In genomic region chr4:53908661-53909078, GRCh38 we compare ENCODE assay signal across 1 cellular context.
A peak's percentile ranks its signal among the peaks of the same experiment; 100 is the strongest.
TF ChIP-seq lines count a peak whose summit lies in the region.

No MANE protein-coding gene starts in this region.

TF ChIP-seq in K562, 482 proteins besides CTCF, POLR2A, EP300 and RAD21 (continued from another document and continues in another):
- peak; percentile 86 for TF ChIP-seq DEAF1 (CRISPR knock-in tag; IDR thresholded peaks at IDR 0.05)
- no peak for TF ChIP-seq NFYB (IDR thresholded peaks at IDR 0.05; ENCODE audit: extremely low read depth, insufficient read length)
- no peak for TF ChIP-seq SNRNP70 (optimal IDR thresholded peaks at IDR 0.05; ENCODE audit: low read depth, low read length)
- 0 out of 2 replicates have a peak, but pooled peaks have one; percentile 20 for TF ChIP-seq LEF1 (IDR thresholded peaks at IDR 0.05)
- TF ChIP-seq TSC22D4 (tag; IDR thresholded peaks at IDR 0.05), result no peak
- TF ChIP-seq ETV1 (tag; conservative IDR thresholded peaks at IDR 0.05; ENCODE audit: low read depth), result peak; percentile 96
- TF ChIP-seq SMARCA4 (IDR thresholded peaks at IDR 0.05), result 0 out of 2 replicates have a peak, but pooled peaks have one; percentile 50
- no peak for TF ChIP-seq ARNT (IDR thresholded peaks at IDR 0.05)
- no peak for TF ChIP-seq ZBTB1 (CRISPR knock-in tag; IDR thresholded peaks at IDR 0.05; ENCODE audit: borderline replicate concordance, low read depth)
- TF ChIP-seq CEBPG (CRISPR knock-in tag; IDR thresholded peaks at IDR 0.05), result no peak
- TF ChIP-seq CEBPG (tag; conservative IDR thresholded peaks at IDR 0.05 in 1 of 2, IDR thresholded peaks at IDR 0.05 in 1 of 2), result peak; percentile 27 to 32; a peak in 3 of 4 replicates
- no peak for TF ChIP-seq PKNOX1 (IDR thresholded peaks at IDR 0.05)
- no peak for TF ChIP-seq ELF2 (CRISPR knock-in tag; IDR thresholded peaks at IDR 0.05)
- no peak for TF ChIP-seq ZNF707 (CRISPR knock-in tag; conservative IDR thresholded peaks at IDR 0.05)
- no peak for TF ChIP-seq MTA1 (IDR thresholded peaks at IDR 0.05; ENCODE audit: borderline replicate concordance)
- TF ChIP-seq PRMT5 (CRISPR knock-in tag; IDR thresholded peaks at IDR 0.05), result no peak
- no peak for TF ChIP-seq GTF3C2 (IDR thresholded peaks at IDR 0.05; ENCODE audit: borderline replicate concordance, extremely low read depth, insufficient read length)
- TF ChIP-seq ZNF79 (CRISPR knock-in tag; IDR thresholded peaks at IDR 0.05; ENCODE audit: low read depth), result no peak
- no peak for TF ChIP-seq E4F1 (CRISPR knock-in tag; IDR thresholded peaks at IDR 0.05; ENCODE audit: borderline replicate concordance)
- no peak for TF ChIP-seq SAFB (IDR thresholded peaks at IDR 0.05; ENCODE audit: borderline replicate concordance, low read depth, low read length)
- no peak for TF ChIP-seq MCM2 (IDR thresholded peaks at IDR 0.05; ENCODE audit: low read depth)
- TF ChIP-seq SRSF1 (IDR thresholded peaks at IDR 0.05; ENCODE audit: low read depth, low read length), result no peak
- TF ChIP-seq HDAC8 (tag; IDR thresholded peaks at IDR 0.05), result no peak
- TF ChIP-seq HEY1 (CRISPR knock-in tag; IDR thresholded peaks at IDR 0.05; ENCODE audit: borderline replicate concordance), result no peak
- peak; percentile 77 for TF ChIP-seq ETV5 (CRISPR knock-in tag; IDR thresholded peaks at IDR 0.05; ENCODE audit: low read depth)
- no peak for TF ChIP-seq ZNF444 (CRISPR knock-in tag; IDR thresholded peaks at IDR 0.05)
- TF ChIP-seq ZNF277 (CRISPR knock-in tag; IDR thresholded peaks at IDR 0.05; ENCODE audit: borderline replicate concordance), result no peak
- TF ChIP-seq CHCHD3 (CRISPR knock-in tag; IDR thresholded peaks at IDR 0.05), result no peak
- peak; percentile 27; the same call in 1 of the 2 replicates for TF ChIP-seq SPI1 (IDR thresholded peaks at IDR 0.05; ENCODE audit: borderline replicate concordance, low read depth, low read length)
- no peak for TF ChIP-seq RBM22 (IDR thresholded peaks at IDR 0.05; ENCODE audit: low read depth, low read length, poor library complexity, severe bottlenecking)
- TF ChIP-seq MEF2D (tag; conservative IDR thresholded peaks at IDR 0.05; ENCODE audit: low read depth), result no peak
- TF ChIP-seq ZNF449 (CRISPR knock-in tag; IDR thresholded peaks at IDR 0.05), result no peak
- TF ChIP-seq ZNF655 (CRISPR knock-in tag; IDR thresholded peaks at IDR 0.05), result no peak
- no peak for TF ChIP-seq HCFC1 (IDR thresholded peaks at IDR 0.05; ENCODE audit: low read depth, low read length)
- no peak for TF ChIP-seq MAFK (IDR thresholded peaks at IDR 0.05; ENCODE audit: low read length)
- peak; percentile 75 for TF ChIP-seq GABPA (tag; conservative IDR thresholded peaks at IDR 0.05; ENCODE audit: low read depth)
- TF ChIP-seq TCF7L2 (IDR thresholded peaks at IDR 0.05; ENCODE audit: low read depth, low read length), result no peak
- no peak for TF ChIP-seq POLR2AphosphoS5 (IDR thresholded peaks at IDR 0.05; ENCODE audit: control insufficient read depth, insufficient read depth, low read depth, low read length)
- no peak for TF ChIP-seq SRSF9 (IDR thresholded peaks at IDR 0.05; ENCODE audit: borderline replicate concordance, low read depth, low read length)
- no peak for TF ChIP-seq NFRKB (IDR thresholded peaks at IDR 0.05; ENCODE audit: low read depth)
- no peak for TF ChIP-seq FOS (IDR thresholded peaks at IDR 0.05; ENCODE audit: extremely low read depth, insufficient read length)
- TF ChIP-seq ZBTB9 (CRISPR knock-in tag; IDR thresholded peaks at IDR 0.05), result no peak
- TF ChIP-seq ILK (tag; IDR thresholded peaks at IDR 0.05; ENCODE audit: borderline replicate concordance, low read depth), result no peak
- TF ChIP-seq NFATC3 (IDR thresholded peaks at IDR 0.05), result no peak
- TF ChIP-seq ARID2 (IDR thresholded peaks at IDR 0.05), result no peak
- TF ChIP-seq SRSF7 (optimal IDR thresholded peaks at IDR 0.05; ENCODE audit: low read depth, low read length), result no peak
- TF ChIP-seq TRIM24 (IDR thresholded peaks at IDR 0.05), result 0 out of 4 replicates have a peak, but pooled peaks of 1 of the 2 experiments have one; percentile 19
- TF ChIP-seq CLOCK (CRISPR knock-in tag; IDR thresholded peaks at IDR 0.05; ENCODE audit: borderline replicate concordance), result no peak
- 0 out of 2 replicates have a peak, but pooled peaks have one; percentile 22 for TF ChIP-seq RNF2 (IDR thresholded peaks at IDR 0.05)
- TF ChIP-seq KDM1A (IDR thresholded peaks at IDR 0.05), result no peak
- TF ChIP-seq NELFE (IDR thresholded peaks at IDR 0.05; ENCODE audit: insufficient read depth, insufficient read length), result no peak
- peak; percentile 44; the same call in 1 of the 2 replicates for TF ChIP-seq ZNF197 (CRISPR knock-in tag; IDR thresholded peaks at IDR 0.05; ENCODE audit: low read depth)
- TF ChIP-seq POLR2B (IDR thresholded peaks at IDR 0.05; ENCODE audit: low read depth, partially characterized antibody), result no peak
- TF ChIP-seq EWSR1 (IDR thresholded peaks at IDR 0.05; ENCODE audit: borderline replicate concordance, low read depth, partially characterized antibody), result no peak
- TF ChIP-seq SMC3 (conservative IDR thresholded peaks at IDR 0.05; ENCODE audit: insufficient read depth, low read depth, low read length), result peak; percentile 72
- TF ChIP-seq SETDB1 (IDR thresholded peaks at IDR 0.05; ENCODE audit: low read length), result no peak
- TF ChIP-seq CHD4 (IDR thresholded peaks at IDR 0.05; ENCODE audit: insufficient read depth, insufficient replicate concordance, low read depth, low read length, poor library complexity, severe bottlenecking), result no peak
- no peak for TF ChIP-seq ZNF75A (CRISPR knock-in tag; IDR thresholded peaks at IDR 0.05)
- TF ChIP-seq FOXA3 (CRISPR knock-in tag; conservative IDR thresholded peaks at IDR 0.05 in 1 of 2, IDR thresholded peaks at IDR 0.05 in 1 of 2), result no peak
